ENCODE assay signal across 28 cellular contexts in genomic region chrX:22320236-22320635, GRCh38. TPM values are rescaled to one million over a fixed set of nuclear protein-coding genes. Genes with fewer than 3 reads are reported as not detected.
DNase-seq lines count a peak whose midpoint lies in the region; ATAC-seq, FAIRE-seq and TF ChIP-seq lines count a peak whose summit lies in the region.
"Had no signal": no experiment of that assay in that cellular context is flagged by ENCODE, and none has a peak within 500 bp of the region (broad histone marks: within the 10 kb centered on the region; RNA-seq: fewer than 3 reads in every experiment).

No MANE protein-coding gene starts in this region.

- peak overlapping the region; percentile 46 for H3K4me2 ChIP-seq in astrocyte (ENCODE audit: low read length)
- H3K4me2 ChIP-seq in neural progenitor cell, result peak overlapping the region; percentile 72

- H3K9me3 Mint-ChIP-seq in astrocyte (ENCODE audit: unreplicated experiment) (no peaks in the 10 kb centered on the region), neural progenitor cell (peaks cover 5% of the 10 kb centered on the region)

- TF ChIP-seq CTCF in astrocyte (IDR thresholded peaks at IDR 0.05; ENCODE audit: insufficient read depth, low read depth, low read length) (no peak), neural progenitor cell (IDR thresholded peaks at IDR 0.05) (no peak), right atrium auricular region (IDR thresholded peaks at IDR 0.05) (no peak)

- peaks cover 28% of the 10 kb centered on the region for H3F3A ChIP-seq in neural progenitor cell (ENCODE audit: low read depth)

- H3K4me3 Mint-ChIP-seq in astrocyte (ENCODE audit: unreplicated experiment) (no peak overlapping the region), neural progenitor cell (no peak overlapping the region)

- H3K27ac ChIP-seq in astrocyte (ENCODE audit: low read depth, low read length) (no peak overlapping the region), neural progenitor cell (peak overlapping the region; percentile 90), right atrium auricular region (no peak overlapping the region)
- H3K27ac ChIP-seq: SJSA1 had no signal

- ATAC-seq in GM18873 (IDR thresholded peaks at IDR 0.05; ENCODE audit: low FRiP score, unreplicated experiment), result no peak

- peak; percentile 19 for DNase-seq in NCI-H748 (lab: John Stamatoyannopoulos, UW; ENCODE audit: unreplicated experiment)
- DNase-seq in NCI-H748 treated with DMSO at 0.1 percent for 48 hours (lab: John Stamatoyannopoulos, UW), result no peak
- no peak for DNase-seq in astrocyte (ENCODE audit: low read depth)
- DNase-seq in neural progenitor cell (ENCODE audit: low spot score), result peak; percentile 76
- DNase-seq in right atrium auricular region (ENCODE audit: low spot score), result no peak
- DNase-seq in pons (ENCODE audit: low spot score), result no peak
- DNase-seq: Calu3; DMS153; DND-41; IMR-90; KG1; MG63; NCI-H1105 treated with DMSO at 0.1 percent for 48 hours; NCI-H1694; NCI-H2029 treated with DMSO at 0.1 percent for 48 hours; NCI-H2171; NCI-H226; NCI-H510A; NCI-H82; NK-92 treated with Interleukin-12 subunit alpha and Interleukin-12 subunit beta, amount 100 ng/mL, for 24 hours; Right ventricle myocardium superior; RPMI8226 had no signal

- H3K79me2 ChIP-seq in astrocyte (ENCODE audit: insufficient read depth, low read length), result no peaks in the 10 kb centered on the region
- no peaks in the 10 kb centered on the region for H3K79me2 ChIP-seq in neural progenitor cell (ENCODE audit: low read depth)

- H4K20me1 ChIP-seq in astrocyte (ENCODE audit: insufficient read depth, low read length), result no peaks in the 10 kb centered on the region
- H4K20me1 ChIP-seq in neural progenitor cell (ENCODE audit: low read depth), result no peaks in the 10 kb centered on the region

- H3K27me3 Mint-ChIP-seq in astrocyte (ENCODE audit: low read depth, unreplicated experiment) (no peaks in the 10 kb centered on the region), neural progenitor cell (ENCODE audit: insufficient read depth, low read depth) (no peaks in the 10 kb centered on the region)

- no peak overlapping the region for H2AFZ ChIP-seq in astrocyte (ENCODE audit: low read depth, low read length)
- no peak overlapping the region for H2AFZ ChIP-seq in neural progenitor cell (replicated peaks)

- H3K9me3 ChIP-seq in astrocyte (ENCODE audit: insufficient read depth, low read depth, low read length) (no peaks in the 10 kb centered on the region), neural progenitor cell (ENCODE audit: low read depth) (no peaks in the 10 kb centered on the region), right atrium auricular region (no peaks in the 10 kb centered on the region)
- H3K9me3 ChIP-seq: MG63, SJSA1 had no signal

- H3K36me3 Mint-ChIP-seq in astrocyte (ENCODE audit: low read depth, unreplicated experiment) (no peaks in the 10 kb centered on the region), neural progenitor cell (no peaks in the 10 kb centered on the region)

- H3K4me1 ChIP-seq in astrocyte (ENCODE audit: insufficient read depth, low read length) (peaks cover 7% of the 10 kb centered on the region), neural progenitor cell (peaks cover 14% of the 10 kb centered on the region), right atrium auricular region (no peaks in the 10 kb centered on the region)

- no peaks in the 10 kb centered on the region for H3K36me3 ChIP-seq in astrocyte (ENCODE audit: insufficient read depth, low read length)
- no peaks in the 10 kb centered on the region for H3K36me3 ChIP-seq in neural progenitor cell
- H3K36me3 ChIP-seq in right atrium auricular region, result no peaks in the 10 kb centered on the region
- H3K36me3 ChIP-seq: MG63, SJSA1 had no signal

- H3K9ac ChIP-seq in astrocyte (ENCODE audit: low read length) (no peak overlapping the region), neural progenitor cell (no peak overlapping the region)

- no peak overlapping the region for H3K27ac Mint-ChIP-seq in astrocyte (ENCODE audit: unreplicated experiment)
- H3K27ac Mint-ChIP-seq in neural progenitor cell, result no peak overlapping the region

- peaks cover 2% of the 10 kb centered on the region for H3K27me3 ChIP-seq in astrocyte (ENCODE audit: insufficient read depth, low read length)
- no peaks in the 10 kb centered on the region for H3K27me3 ChIP-seq in neural progenitor cell
- no peaks in the 10 kb centered on the region for H3K27me3 ChIP-seq in right atrium auricular region
- H3K27me3 ChIP-seq: MG63, SJSA1 had no signal

- H3K4me3 ChIP-seq in astrocyte (ENCODE audit: insufficient read depth, low read depth, low read length) (no peak overlapping the region), neural progenitor cell (peak overlapping the region; percentile 40), right atrium auricular region (no peak overlapping the region)
- H3K4me3 ChIP-seq: MG63, SJSA1 had no signal

- H3K4me1 Mint-ChIP-seq in astrocyte (ENCODE audit: low read depth, unreplicated experiment) (peaks cover 23% of the 10 kb centered on the region), neural progenitor cell (peaks cover 5% of the 10 kb centered on the region)

- FAIRE-seq in astrocyte (lab: Jason Lieb, UNC), result no peak
- FAIRE-seq: GM12892 had no signal

RNA-seq across cellular contexts. Expression of gene CBLL2, which starts 47.5 kb away (rescaled TPM):
- total RNA-seq in astrocyte (not detected in 2 replicates), neural progenitor cell (ENCODE audit: low replicate concordance) (not detected in 2 replicates), right atrium auricular region (not detected)
- total RNA-seq: A172, Calu3, H7, HT1080, IMR-90, Right ventricle myocardium superior, SJSA1 had no signal

Comparison
In these comparisons a context has a peak if more than half of its experiments do, and no peak if none do; other contexts are left out.
1. DNase-seq: peak in NCI-H748 (single experiment) and neural progenitor cell (single experiment); none in NCI-H748 treated with DMSO at 0.1 percent for 48 hours (single experiment), astrocyte (single experiment), right atrium auricular region (single experiment) and pons (single experiment).